In genomic region chr13:39254606-39255005, GRCh38 we compare ENCODE assay signal across 16 cellular contexts.
"Had no signal": no experiment of that assay in that cellular context is flagged by ENCODE, and none has a peak within 500 bp of the region (broad histone marks: within the 10 kb centered on the region; RNA-seq: fewer than 3 reads in every experiment).

No MANE protein-coding gene starts in this region.

- DNase-seq: activated CD4-positive, alpha-beta T cell treated with anti-CD3 and anti-CD28 coated beads for 48 hours; activated CD8-positive, alpha-beta T cell treated with anti-CD3 and anti-CD28 coated beads for 36 hours; activated effector memory CD4-positive, alpha-beta T cell treated with Interleukin-2 at 50 U/mL for 16 hours; activated T-cell treated with anti-CD3 and anti-CD28 coated beads, Interleukin-2, amount 50 U/mL, for 4 hours; colonic mucosa; nephron progenitor cell; occipital lobe; stimulated activated CD4-positive, alpha-beta T cell treated with anti-CD3 and anti-CD28 coated beads, Interleukin-15, amount 100 ng/mL, for 24 hours; stimulated activated CD4-positive, alpha-beta T cell treated with anti-CD3 and anti-CD28 coated beads, Interleukin-4, amount 100 ng/mL, for 1 hour; stimulated activated naive B cell treated with anti-CD40 and anti-IgM and Interleukin-4, amounts not matched to agents 10 μg/mL and 1 μg/mL and 100 μg/mL, for 72 hours; transverse colon had no signal

- H3K36me3 ChIP-seq: colonic mucosa, right atrium auricular region, transverse colon had no signal

- H3K4me1 ChIP-seq: colonic mucosa, transverse colon had no signal

- H3K4me3 ChIP-seq: colonic mucosa, hepatocyte, right atrium auricular region, skin epidermis, transverse colon had no signal

- H3K9me3 ChIP-seq: colonic mucosa, right atrium auricular region, transverse colon had no signal

- ATAC-seq: activated CD8-positive, alpha-beta T cell treated with anti-CD3 and anti-CD28 coated beads for 36 hours; activated T-cell treated with anti-CD3 and anti-CD28 coated beads, Interleukin-2, amount 50 U/mL, for 4 hours; esophagus mucosa; stimulated activated naive B cell treated with anti-CD40 and anti-IgM and Interleukin-4, amounts not matched to agents 10 μg/mL and 1 μg/mL and 100 μg/mL, for 72 hours; WTC11 had no signal

- H3K27ac ChIP-seq: colonic mucosa, hepatocyte, right atrium auricular region, skin epidermis, transverse colon had no signal

- H3K27me3 ChIP-seq: colonic mucosa, hepatocyte, right atrium auricular region, transverse colon had no signal
